Comparison of ENCODE assay signal across 1 cellular context in genomic region chr7:1025747-1026581, GRCh38.
TF ChIP-seq lines count a peak whose summit lies in the region.

No MANE protein-coding gene starts in this region.

TF ChIP-seq in HepG2, 621 proteins besides CTCF, POLR2A, EP300 and RAD21:
- no peak for TF ChIP-seq NAIF1 (CRISPR knock-in tag; IDR thresholded peaks at IDR 0.05; ENCODE audit: borderline replicate concordance)
- TF ChIP-seq ZBTB38 (CRISPR knock-in tag; IDR thresholded peaks at IDR 0.05), result peak; percentile 53
- TF ChIP-seq PRPF4 (IDR thresholded peaks at IDR 0.05; ENCODE audit: low read depth, low read length, poor library complexity, severe bottlenecking), result peak; percentile 68
- 0 out of 2 replicates have a peak, but pooled peaks have one; percentile 25 for TF ChIP-seq ZFP91 (CRISPR knock-in tag; IDR thresholded peaks at IDR 0.05; ENCODE audit: borderline replicate concordance)
